ENCODE assay signal across 6 cellular contexts in the genomic region with DNA sequence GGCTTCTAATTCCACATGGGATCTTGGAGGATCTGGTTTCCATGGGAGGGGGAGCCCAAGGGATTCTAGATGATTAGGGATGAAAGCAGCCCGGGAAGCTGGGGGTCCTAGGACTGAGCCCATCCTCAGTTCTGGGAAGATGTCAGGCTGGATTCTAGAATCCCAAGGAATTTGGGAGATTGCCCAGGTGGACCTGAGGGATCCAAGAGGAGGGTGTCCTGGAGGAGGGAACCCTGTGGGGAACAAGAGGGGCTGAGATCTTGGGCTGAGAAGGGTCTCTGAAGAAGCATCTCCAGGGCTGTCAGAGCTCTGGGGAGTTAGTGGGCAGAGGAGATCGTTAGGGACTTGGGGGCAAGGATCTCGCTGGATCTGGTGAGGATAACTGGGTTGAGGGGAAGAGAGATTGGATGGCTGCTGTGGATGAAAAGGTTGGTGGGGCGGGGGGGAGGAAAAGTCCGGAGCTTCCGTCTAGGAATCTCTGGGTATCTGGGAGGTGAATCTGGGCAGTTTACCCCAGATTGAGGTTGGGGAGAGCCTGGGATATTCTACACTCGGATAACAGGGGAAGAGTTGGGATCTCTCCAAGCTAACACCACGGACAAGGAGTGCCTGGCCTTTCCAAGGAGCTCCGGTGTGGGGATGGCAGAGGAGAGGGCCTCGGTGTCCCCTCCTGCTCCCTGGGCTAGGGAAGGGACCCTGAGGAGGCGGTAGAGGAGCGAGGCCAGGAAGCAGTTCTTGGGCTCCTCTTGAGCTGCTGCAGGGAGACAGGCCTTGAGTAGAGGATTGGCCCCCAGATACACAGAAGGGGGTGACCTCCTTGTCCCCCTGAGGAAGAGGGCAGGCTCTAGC. TPM values are rescaled to one million over a fixed set of nuclear protein-coding genes. Genes with fewer than 3 reads are reported as not detected.
DNase-seq lines count a peak whose midpoint lies in the region; ATAC-seq, FAIRE-seq and TF ChIP-seq lines count a peak whose summit lies in the region.

No MANE protein-coding gene starts in this region.

- CTCF ChIA-PET in activated CD4-positive, alpha-beta memory T cell treated with anti-CD3 and anti-CD28 coated beads for 36 hours (lab: Charles Lee), result interaction anchor here (0.6 to 1.9 kb wide), 4 partner anchors 15 to 518 kb away, joined by 3 to 4 read pairs (median 3); no protein-coding TSS in a partner anchor

- peaks cover 3% of the 10 kb centered on the region for H3K36me3 Mint-ChIP-seq in activated CD4-positive, alpha-beta memory T cell treated with anti-CD3 and anti-CD28 coated beads for 36 hours

- POLR2A ChIA-PET in activated CD4-positive, alpha-beta memory T cell treated with anti-CD3 and anti-CD28 coated beads for 36 hours (lab: Charles Lee), result interaction anchor here (0.7 kb wide), 1 partner anchor 9 kb away, joined by 3 read pairs; no protein-coding TSS in a partner anchor

- TF ChIP-seq CTCF in DND-41 (IDR thresholded peaks at IDR 0.05; ENCODE audit: borderline replicate concordance, extremely low read depth, low read length, poor library complexity, severe bottlenecking), result no peak

- H3K9ac ChIP-seq in DND-41 (ENCODE audit: low read depth, low read length) (peak overlapping the region; percentile 73), mucosa of stomach (ENCODE audit: low read length) (peak overlapping the region; percentile 33)

- H3K36me3 ChIP-seq in DND-41 (ENCODE audit: insufficient read depth, low read length), result peaks cover 47% of the 10 kb centered on the region
- H3K36me3 ChIP-seq in mucosa of stomach (ENCODE audit: control insufficient read depth, insufficient read depth, low read length), result no peaks in the 10 kb centered on the region

- H3K9me3 ChIP-seq in DND-41 (ENCODE audit: insufficient read depth, low read length, severe bottlenecking) (no peaks in the 10 kb centered on the region), mucosa of stomach (ENCODE audit: control insufficient read depth, low read length) (no peaks in the 10 kb centered on the region)

- H4K20me1 ChIP-seq in DND-41 (ENCODE audit: insufficient read depth, low read length), result peaks cover 18% of the 10 kb centered on the region

- no peak for DNase-seq in DND-41
- DNase-seq in activated CD4-positive, alpha-beta memory T cell treated with anti-CD3 and anti-CD28 coated beads for 36 hours, result no peak
- no peak for DNase-seq in NCI-H226
- no peak for DNase-seq in GM19239 (ENCODE audit: insufficient read length, low spot score)
- no peak for DNase-seq in pons (ENCODE audit: low spot score)

- peaks cover 31% of the 10 kb centered on the region for H3K79me2 ChIP-seq in DND-41 (ENCODE audit: insufficient read depth, low read length)

- peak overlapping the region; percentile 86 for H3K4me2 ChIP-seq in DND-41 (ENCODE audit: insufficient read depth, low read length)

- intact Hi-C loops in activated CD4-positive, alpha-beta memory T cell treated with anti-CD3 and anti-CD28 coated beads for 36 hours (cut with micrococcal nuclease), result loop anchor here (10.0 kb wide), 1 partner anchor 550 kb away; a partner anchor contains a TSS

- H3K9me3 Mint-ChIP-seq in activated CD4-positive, alpha-beta memory T cell treated with anti-CD3 and anti-CD28 coated beads for 36 hours, result no peaks in the 10 kb centered on the region

- peak overlapping the region; percentile 66 for H3K27ac ChIP-seq in DND-41 (ENCODE audit: low read length)

- H3K4me3 ChIP-seq in DND-41 (ENCODE audit: low read depth in 1 of 2, low read length in 2 of 2) (peak overlapping the region; percentile 46 to 72; a peak in 3 of 4 replicates), mucosa of stomach (ENCODE audit: low read length) (no peak overlapping the region)

- peaks cover 10% of the 10 kb centered on the region for H3K4me1 Mint-ChIP-seq in activated CD4-positive, alpha-beta memory T cell treated with anti-CD3 and anti-CD28 coated beads for 36 hours (ENCODE audit: low read depth)

- H3K27ac Mint-ChIP-seq in activated CD4-positive, alpha-beta memory T cell treated with anti-CD3 and anti-CD28 coated beads for 36 hours, result no peak overlapping the region

- no peaks in the 10 kb centered on the region for H3K27me3 Mint-ChIP-seq in activated CD4-positive, alpha-beta memory T cell treated with anti-CD3 and anti-CD28 coated beads for 36 hours

- H3K4me3 Mint-ChIP-seq in activated CD4-positive, alpha-beta memory T cell treated with anti-CD3 and anti-CD28 coated beads for 36 hours, result peak overlapping the region; percentile 76

- no peak overlapping the region for H2AFZ ChIP-seq in DND-41 (ENCODE audit: low read depth, low read length)

- FAIRE-seq in GM19239 (lab: Jason Lieb, UNC), result no peak

- H3K27me3 ChIP-seq in DND-41 (ENCODE audit: insufficient read depth, low read length, poor library complexity) (no peaks in the 10 kb centered on the region), mucosa of stomach (ENCODE audit: control insufficient read depth, insufficient read depth, low read length) (no peaks in the 10 kb centered on the region)

- H3K4me1 ChIP-seq in DND-41 (ENCODE audit: insufficient read depth, low read length) (peaks cover 49% of the 10 kb centered on the region), mucosa of stomach (ENCODE audit: control insufficient read depth, insufficient read depth, low read length) (peaks cover 12% of the 10 kb centered on the region)

- no peak for ATAC-seq in DND-41 (ENCODE audit: insufficient read depth, low read depth)

RNA-seq across cellular contexts. Expression of a gene that starts 1.6 kb away (rescaled TPM):
- 10 to 100 TPM; 21.0 to 22.2 TPM for total RNA-seq in activated CD4-positive, alpha-beta memory T cell treated with anti-CD3 and anti-CD28 coated beads for 36 hours

RNA-seq across cellular contexts. Expression of a gene that starts 23.8 kb away (rescaled TPM):
- total RNA-seq in activated CD4-positive, alpha-beta memory T cell treated with anti-CD3 and anti-CD28 coated beads for 36 hours, result 1 to 10 TPM; 9.6 to 9.7 TPM

RNA-seq across cellular contexts. Expression of a gene that starts 28.6 kb away (rescaled TPM):
- total RNA-seq in activated CD4-positive, alpha-beta memory T cell treated with anti-CD3 and anti-CD28 coated beads for 36 hours, result under 1 TPM; 0.22 to 0.43 TPM

RNA-seq across cellular contexts. Expression of a gene that starts 31.1 kb away (rescaled TPM):
- total RNA-seq in activated CD4-positive, alpha-beta memory T cell treated with anti-CD3 and anti-CD28 coated beads for 36 hours, result 10 to 100 TPM; 25.6 to 25.7 TPM

RNA-seq across cellular contexts. Expression of a gene that starts 32.5 kb away (rescaled TPM):
- total RNA-seq in activated CD4-positive, alpha-beta memory T cell treated with anti-CD3 and anti-CD28 coated beads for 36 hours, result 10 to 100 TPM; 16.4 to 17.4 TPM
